Comparison of ENCODE assay signal across 30 cellular contexts in the genomic region with DNA sequence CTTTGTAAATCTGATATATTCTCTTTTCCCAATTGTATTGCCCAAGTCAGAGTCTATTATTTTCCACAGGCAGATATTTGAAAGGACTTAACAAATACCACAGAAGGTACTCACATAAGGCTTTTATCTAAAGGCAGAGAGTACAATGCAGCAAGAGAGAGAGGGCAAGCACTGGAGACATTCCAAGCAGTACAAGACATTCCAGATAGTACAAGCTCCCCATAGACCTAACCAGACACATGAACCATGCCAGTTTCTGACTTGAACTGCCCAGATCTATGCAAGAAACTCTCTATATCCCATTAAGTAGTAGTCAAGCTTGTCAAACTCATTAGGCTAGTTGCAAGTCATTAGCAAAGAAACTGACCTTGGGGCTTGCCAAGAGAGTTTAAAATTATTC. TPM values are rescaled to one million over a fixed set of nuclear protein-coding genes. Genes with fewer than 3 reads are reported as not detected.
"Had no signal": no experiment of that assay in that cellular context is flagged by ENCODE, and none has a peak within 500 bp of the region (broad histone marks: within the 10 kb centered on the region; RNA-seq: fewer than 3 reads in every experiment).

No MANE protein-coding gene starts in this region.

- H3K9ac ChIP-seq: parathyroid adenoma had no signal

- DNase-seq: effector CD4-positive, alpha-beta T cell; endodermal cell; heart right ventricle; hypothalamus; islet precursor cell; left ventricle myocardium inferior; mesenchymal stem cell; midbrain; right lobe of liver; spleen; stimulated activated CD4-positive, alpha-beta T cell treated with anti-CD3 and anti-CD28 coated beads, Interleukin-15, amount 100 ng/mL, for 24 hours; stimulated activated CD4-positive, alpha-beta T cell treated with anti-CD3 and anti-CD28 coated beads, Interleukin-2, amount 100 ng/mL, for 24 hours; stimulated activated CD4-positive, alpha-beta T cell treated with anti-CD3 and anti-CD28 coated beads, Interleukin-4, amount 100 ng/mL, for 4 hours; stimulated activated naive B cell treated with anti-CD40 and anti-IgM and Interleukin-4, amounts not matched to agents 10 μg/mL and 1 μg/mL and 100 μg/mL, for 72 hours; stimulated activated naive CD8-positive, alpha-beta T cell treated with anti-CD3 and anti-CD28 coated beads, Interleukin-15, amount 100 ng/mL, for 72 hours; testis had no signal

- H2AFZ ChIP-seq: parathyroid adenoma had no signal

- H3K27ac ChIP-seq: coronary artery, left ventricle myocardium inferior, parathyroid adenoma, prostate gland, testis had no signal

- ATAC-seq: heart right ventricle; natural killer cell treated with Interleukin-12 subunit alpha and Interleukin-12 subunit beta and Interleukin-15 and Interleukin-18, amount 100 ng/mL, for 72 hours; stimulated activated naive B cell treated with anti-CD40 and anti-IgM and Interleukin-4, amounts not matched to agents 10 μg/mL and 1 μg/mL and 100 μg/mL, for 72 hours; stimulated activated naive CD8-positive, alpha-beta T cell treated with anti-CD3 and anti-CD28 coated beads, Interleukin-15, amount 100 ng/mL, for 72 hours had no signal

- H3K9me3 ChIP-seq: prostate gland, right lobe of liver, testis had no signal

- H3K36me3 ChIP-seq: heart right ventricle, left ventricle myocardium inferior, prostate gland, right lobe of liver, spleen, tibial nerve had no signal

- H3K27me3 ChIP-seq: heart right ventricle, right lobe of liver, testis, tibial nerve had no signal

- H3K4me1 ChIP-seq: left ventricle myocardium inferior, parathyroid adenoma, prostate gland, right lobe of liver, testis, tibial nerve had no signal

- H3K79me2 ChIP-seq: parathyroid adenoma had no signal

- H3K4me3 ChIP-seq: coronary artery, heart right ventricle, left ventricle myocardium inferior, lung, prostate gland, right lobe of liver, spleen, testis, tibial nerve had no signal

RNA-seq across cellular contexts. Expression of gene MS4A6E, which starts 11.2 kb away (rescaled TPM):
- total RNA-seq: cerebellum; dermis microvascular lymphatic vessel endothelial cell; endodermal cell; frontal cortex; glomerular endothelial cell; left ventricle myocardium inferior; natural killer cell treated with Interleukin-12 subunit alpha and Interleukin-12 subunit beta and Interleukin-15 and Interleukin-18, amount 100 ng/mL, for 72 hours; renal cortical epithelial cell; right lobe of liver; skeletal muscle tissue; tibial nerve; ureter had no signal
- polyA plus RNA-seq: esophagus had no signal

RNA-seq across cellular contexts. Expression of gene MS4A4A, which starts 35.4 kb away (rescaled TPM):
- total RNA-seq: dermis microvascular lymphatic vessel endothelial cell; endodermal cell; glomerular endothelial cell; natural killer cell treated with Interleukin-12 subunit alpha and Interleukin-12 subunit beta and Interleukin-15 and Interleukin-18, amount 100 ng/mL, for 72 hours; renal cortical epithelial cell had no signal
